10 cellular contexts compared by ENCODE assay signal in the genomic region with DNA sequence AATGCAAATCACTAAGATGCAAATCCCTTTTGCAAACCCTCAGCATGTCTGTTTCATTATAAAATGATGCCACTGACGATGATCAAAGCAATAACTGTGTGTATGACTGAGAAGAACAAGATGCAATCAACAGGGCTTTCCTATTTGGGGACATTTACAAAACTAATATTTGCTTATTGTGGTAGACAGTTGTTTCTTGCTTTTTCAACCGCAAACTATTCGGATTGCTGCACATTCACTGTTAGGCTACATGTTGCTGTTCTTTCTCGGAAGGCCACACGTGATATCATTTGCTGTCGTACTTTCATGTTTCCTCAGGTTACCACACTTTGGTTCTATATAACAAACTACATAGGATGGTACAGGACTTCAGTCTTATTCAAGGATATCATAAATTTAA. TPM values are rescaled to one million over a fixed set of nuclear protein-coding genes. Genes with fewer than 3 reads are reported as not detected.
"Had no signal": no experiment of that assay in that cellular context is flagged by ENCODE, and none has a peak within 500 bp of the region (broad histone marks: within the 10 kb centered on the region; RNA-seq: fewer than 3 reads in every experiment).

No MANE protein-coding gene starts in this region.

- H3K27me3 Mint-ChIP-seq: IgD-negative memory B cell had no signal

- DNase-seq: IMR-90, KBM-7, KG1 had no signal

- ATAC-seq: HepG2, K562 had no signal

- H3K27ac ChIP-seq: HL-60 had no signal

- FAIRE-seq: HepG2, HTR-8/SVneo, K562 had no signal

- H3K36me3 Mint-ChIP-seq: IgD-negative memory B cell had no signal

- H3K4me3 ChIP-seq: K562 had no signal

- H3K9me3 Mint-ChIP-seq: IgD-negative memory B cell had no signal

- H3K27ac Mint-ChIP-seq: IgD-negative memory B cell had no signal

- H3K4me3 Mint-ChIP-seq: IgD-negative memory B cell had no signal

RNA-seq across cellular contexts. Expression of a gene that starts 49.8 kb away (rescaled TPM):
- total RNA-seq: HepG2, HT-29, HT1080, IMR-90, K562 had no signal
- polyA plus RNA-seq: HepG2, IgD-negative memory B cell, IMR-90, K562 had no signal
